Comparison of ENCODE assay signal across 8 cellular contexts in the genomic region with DNA sequence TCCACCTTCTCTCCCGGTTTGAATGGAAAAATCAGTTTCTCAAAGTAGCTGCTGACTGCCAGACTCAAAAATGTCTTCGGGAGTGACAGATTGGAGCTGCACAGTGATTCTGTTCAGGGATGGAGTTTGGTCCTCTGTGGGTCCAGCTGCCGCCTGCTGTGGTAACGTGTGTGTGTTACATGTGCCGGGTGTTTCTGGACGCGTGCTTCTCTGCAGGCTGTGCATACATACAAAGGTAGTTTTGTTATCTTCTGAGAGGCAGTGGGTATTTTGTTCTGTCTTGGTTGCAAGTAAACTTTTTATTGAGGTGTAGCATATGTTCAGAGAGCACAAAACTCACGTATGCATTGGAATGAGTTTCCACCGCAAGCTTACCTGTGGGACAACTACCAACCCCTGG. TPM values are rescaled to one million over a fixed set of nuclear protein-coding genes. Genes with fewer than 3 reads are reported as not detected.
A peak's percentile ranks its signal among the peaks of the same experiment; 100 is the strongest.
DNase-seq lines count a peak whose midpoint lies in the region; ATAC-seq and TF ChIP-seq lines count a peak whose summit lies in the region.

No MANE protein-coding gene starts in this region.

- no peaks in the 10 kb centered on the region for H3K27me3 ChIP-seq in adrenal gland
- no peaks in the 10 kb centered on the region for H3K27me3 ChIP-seq in smooth muscle cell (ENCODE audit: low read depth)
- H3K27me3 ChIP-seq in WERI-Rb-1 (ENCODE audit: insufficient read depth, low read depth, severe bottlenecking): no peaks in the 10 kb centered on the region

- H4K20me1 ChIP-seq in smooth muscle cell (ENCODE audit: low read depth): peaks cover 25% of the 10 kb centered on the region

- H3K79me2 ChIP-seq in smooth muscle cell (ENCODE audit: low read depth): peaks cover 48% of the 10 kb centered on the region

- TF ChIP-seq CTCF in adrenal gland (IDR thresholded peaks at IDR 0.05): no peak
- no peak for TF ChIP-seq CTCF in smooth muscle cell (IDR thresholded peaks at IDR 0.05; ENCODE audit: borderline replicate concordance, insufficient read depth, poor library complexity, severe bottlenecking)
- no peak for TF ChIP-seq CTCF in GM20000 (IDR thresholded peaks at IDR 0.05; ENCODE audit: extremely low read depth, missing control alignments)
- no peak for TF ChIP-seq CTCF in WERI-Rb-1 (IDR thresholded peaks at IDR 0.05; ENCODE audit: low read depth, low read length)

- intact Hi-C loops in adrenal gland (cut with DNase I) (no loop called here), left ventricle myocardium superior (cut with micrococcal nuclease) (no loop called here)

- DNase-seq in ELR (ENCODE audit: low read depth) (peak; percentile 54), adrenal gland (peak in 4 of 7 donors; percentile 15 to 50 (median 40)), left ventricle myocardium superior (no peak), smooth muscle cell (lab: John Stamatoyannopoulos, UW; ENCODE audit: unreplicated experiment) (no peak), GM20000 (ENCODE audit: low spot score) (no peak), WERI-Rb-1 (no peak), MV-4-11 (lab: John Stamatoyannopoulos, UW) (no peak), HuH-7 (ENCODE audit: low spot score) (no peak)

- no peak for TF ChIP-seq POLR2A in adrenal gland (IDR thresholded peaks at IDR 0.05)

- H3K27ac ChIP-seq in adrenal gland (peak overlapping the region; percentile 74 to 94 (median 90)), smooth muscle cell (ENCODE audit: low read depth) (peak overlapping the region; percentile 97), WERI-Rb-1 (no peak overlapping the region)

- H3K9me3 ChIP-seq in adrenal gland (replicated peaks in 1 of 3): no peaks in the 10 kb centered on the region
- no peaks in the 10 kb centered on the region for H3K9me3 ChIP-seq in smooth muscle cell (replicated peaks; ENCODE audit: low read depth)
- no peaks in the 10 kb centered on the region for H3K9me3 ChIP-seq in WERI-Rb-1 (ENCODE audit: severe bottlenecking)

- H3F3A ChIP-seq in smooth muscle cell (ENCODE audit: low read depth): peaks cover 57% of the 10 kb centered on the region

- H3K4me3 ChIP-seq in adrenal gland (peak overlapping the region in 2 of 4 donors; percentile 41 to 68), smooth muscle cell (peak overlapping the region; percentile 56), WERI-Rb-1 (ENCODE audit: low read depth, low read length) (no peak overlapping the region)

- WGBS in adrenal gland, 4 donors: 26 to 37% (median 31%) methylated on average over 9 of the region's 9 CpGs
- 63% methylated on average over 9 of the region's 9 CpGs for WGBS in smooth muscle cell (ENCODE audit: low lambda C conversion rate)

- peak overlapping the region; percentile 89 for H3K4me2 ChIP-seq in smooth muscle cell

- H3K36me3 ChIP-seq in adrenal gland (replicated peaks in 1 of 2) (no peaks in the 10 kb centered on the region), smooth muscle cell (ENCODE audit: low read depth) (no peaks in the 10 kb centered on the region), WERI-Rb-1 (no peaks in the 10 kb centered on the region)

- peak overlapping the region; percentile 87 for H3K9ac ChIP-seq in smooth muscle cell (ENCODE audit: low read depth)

- H3K4me1 ChIP-seq in adrenal gland (replicated peaks in 1 of 2): peaks cover 42 to 47% of the 10 kb centered on the region in 2 donors
- H3K4me1 ChIP-seq in smooth muscle cell (ENCODE audit: low read depth): peaks cover 27% of the 10 kb centered on the region

- ATAC-seq in left ventricle myocardium superior: peak; percentile 16

- no peak overlapping the region for H2AFZ ChIP-seq in smooth muscle cell (ENCODE audit: low read depth)

RNA-seq across cellular contexts. Expression of gene NAA20, which starts 41.3 kb away (rescaled TPM):
- 10 to 100 TPM; 19.4 to 75.7 (median 49.4) TPM for total RNA-seq in adrenal gland
- 100 to 1,000 TPM in 2 of 3 donors, 10 to 100 TPM in 1; 95.3 to 124 (median 115) TPM for polyA plus RNA-seq in adrenal gland
- total RNA-seq in left ventricle myocardium superior: 65.0 TPM
- 35.4 and 49.4 TPM in 2 replicates for total RNA-seq in smooth muscle cell
- polyA plus RNA-seq in smooth muscle cell: 96.9 and 101 TPM in 2 replicates

Comparison
In these comparisons a context has a peak if more than half of its experiments do, and no peak if none do; other contexts are left out.
1. DNase-seq: peak in ELR (single experiment) and adrenal gland (4 of 7); none in left ventricle myocardium superior (single experiment), smooth muscle cell (single experiment), GM20000 (single experiment), WERI-Rb-1 (single experiment), MV-4-11 (single experiment) and HuH-7 (single experiment).